Comparison of ENCODE assay signal across 2 cellular contexts in the genomic region with DNA sequence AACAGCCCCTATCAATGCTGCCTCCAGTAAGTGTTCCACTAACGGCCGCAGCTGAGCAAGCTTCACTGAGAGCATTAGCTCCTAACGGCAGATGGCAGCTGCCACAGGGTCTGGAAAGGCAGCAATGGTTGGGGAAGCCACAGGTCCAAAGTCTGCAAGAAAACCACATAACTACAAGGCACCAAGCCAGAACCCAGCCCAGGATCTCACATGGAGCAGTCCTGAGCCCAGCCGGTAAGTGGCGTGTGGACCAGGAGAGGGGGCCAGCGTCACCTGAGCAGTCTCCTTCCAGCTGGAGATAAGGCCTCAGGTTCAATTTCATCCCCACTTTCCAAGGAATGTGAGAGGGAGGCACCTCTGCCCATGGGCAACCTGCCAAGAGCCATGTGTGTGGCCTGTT.
TF ChIP-seq lines count a peak whose summit lies in the region.

No MANE protein-coding gene starts in this region.

TF ChIP-seq in A549, 52 proteins besides CTCF, POLR2A, EP300 and RAD21:
- no peak for TF ChIP-seq EHMT2 (IDR thresholded peaks at IDR 0.05; ENCODE audit: low read depth)
- TF ChIP-seq JUNB (IDR thresholded peaks at IDR 0.05): no peak
- TF ChIP-seq TFCP2L1 (CRISPR knock-in tag; IDR thresholded peaks at IDR 0.05): no peak
- TF ChIP-seq RARB (CRISPR knock-in tag; IDR thresholded peaks at IDR 0.05): no peak
- TF ChIP-seq EHF (CRISPR knock-in tag; IDR thresholded peaks at IDR 0.05): no peak
- TF ChIP-seq BCL3 (IDR thresholded peaks at IDR 0.05): no peak
TF ChIP-seq in A549: peak in this region for 0.

TF ChIP-seq in HepG2, 621 proteins besides CTCF, POLR2A, EP300 and RAD21 (continues in another document):
- TF ChIP-seq ELK4 (CRISPR knock-in tag; IDR thresholded peaks at IDR 0.05; ENCODE audit: borderline replicate concordance): no peak
- no peak for TF ChIP-seq NFYC (CRISPR knock-in tag; IDR thresholded peaks at IDR 0.05)
- no peak for TF ChIP-seq ZNF260 (CRISPR knock-in tag; IDR thresholded peaks at IDR 0.05; ENCODE audit: borderline replicate concordance, low read depth)
- TF ChIP-seq ZBTB21 (CRISPR knock-in tag; IDR thresholded peaks at IDR 0.05): no peak
- TF ChIP-seq ZNF652 (CRISPR knock-in tag; IDR thresholded peaks at IDR 0.05; ENCODE audit: borderline replicate concordance, low read depth): no peak
- TF ChIP-seq JARID2 (CRISPR knock-in tag; IDR thresholded peaks at IDR 0.05; ENCODE audit: insufficient replicate concordance): no peak
- TF ChIP-seq MZF1 (CRISPR knock-in tag; IDR thresholded peaks at IDR 0.05; ENCODE audit: borderline replicate concordance): no peak
- TF ChIP-seq ZNF768 (CRISPR knock-in tag; IDR thresholded peaks at IDR 0.05): no peak
- no peak for TF ChIP-seq KLF12 (CRISPR knock-in tag; IDR thresholded peaks at IDR 0.05; ENCODE audit: borderline replicate concordance)
- TF ChIP-seq, protein P1, sequence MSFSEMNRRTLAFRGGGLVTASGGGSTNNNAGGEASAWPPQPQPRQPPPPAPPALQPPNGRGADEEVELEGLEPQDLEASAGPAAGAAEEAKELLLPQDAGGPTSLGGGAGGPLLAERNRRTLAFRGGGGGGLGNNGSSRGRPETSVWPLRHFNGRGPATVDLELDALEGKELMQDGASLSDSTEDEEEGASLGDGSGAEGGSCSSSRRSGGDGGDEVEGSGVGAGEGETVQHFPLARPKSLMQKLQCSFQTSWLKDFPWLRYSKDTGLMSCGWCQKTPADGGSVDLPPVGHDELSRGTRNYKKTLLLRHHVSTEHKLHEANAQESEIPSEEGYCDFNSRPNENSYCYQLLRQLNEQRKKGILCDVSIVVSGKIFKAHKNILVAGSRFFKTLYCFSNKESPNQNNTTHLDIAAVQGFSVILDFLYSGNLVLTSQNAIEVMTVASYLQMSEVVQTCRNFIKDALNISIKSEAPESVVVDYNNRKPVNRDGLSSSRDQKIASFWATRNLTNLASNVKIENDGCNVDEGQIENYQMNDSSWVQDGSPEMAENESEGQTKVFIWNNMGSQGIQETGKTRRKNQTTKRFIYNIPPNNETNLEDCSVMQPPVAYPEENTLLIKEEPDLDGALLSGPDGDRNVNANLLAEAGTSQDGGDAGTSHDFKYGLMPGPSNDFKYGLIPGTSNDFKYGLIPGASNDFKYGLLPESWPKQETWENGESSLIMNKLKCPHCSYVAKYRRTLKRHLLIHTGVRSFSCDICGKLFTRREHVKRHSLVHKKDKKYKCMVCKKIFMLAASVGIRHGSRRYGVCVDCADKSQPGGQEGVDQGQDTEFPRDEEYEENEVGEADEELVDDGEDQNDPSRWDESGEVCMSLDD (CRISPR knock-in tag; IDR thresholded peaks at IDR 0.05; ENCODE audit: borderline replicate concordance): no peak
- TF ChIP-seq ZNF296 (CRISPR knock-in tag; conservative IDR thresholded peaks at IDR 0.05): no peak
- peak; percentile 36; the same call in 1 of the 2 replicates for TF ChIP-seq HNF4G (IDR thresholded peaks at IDR 0.05; ENCODE audit: borderline replicate concordance, low read depth, low read length)
- no peak for TF ChIP-seq HNF4G (CRISPR knock-in tag; IDR thresholded peaks at IDR 0.05; ENCODE audit: borderline replicate concordance, low read depth)
- no peak for TF ChIP-seq ZNF33B (CRISPR knock-in tag; IDR thresholded peaks at IDR 0.05)
- no peak for TF ChIP-seq CAMTA2 (CRISPR knock-in tag; IDR thresholded peaks at IDR 0.05; ENCODE audit: borderline replicate concordance)
- peak; percentile 51 for TF ChIP-seq XRCC5 (optimal IDR thresholded peaks at IDR 0.05; ENCODE audit: low read length)
- TF ChIP-seq NR2F1 (CRISPR knock-in tag; IDR thresholded peaks at IDR 0.05): no peak
- TF ChIP-seq TERF1 (CRISPR knock-in tag; IDR thresholded peaks at IDR 0.05): no peak
- no peak for TF ChIP-seq DMTF1 (CRISPR knock-in tag; IDR thresholded peaks at IDR 0.05)
- TF ChIP-seq ZNF441 (CRISPR knock-in tag; IDR thresholded peaks at IDR 0.05; ENCODE audit: borderline replicate concordance): no peak
- no peak for TF ChIP-seq ZNF264 (CRISPR knock-in tag; IDR thresholded peaks at IDR 0.05)
- no peak for TF ChIP-seq JDP2 (CRISPR knock-in tag; IDR thresholded peaks at IDR 0.05; ENCODE audit: borderline replicate concordance)
- no peak for TF ChIP-seq ZNF34 (CRISPR knock-in tag; IDR thresholded peaks at IDR 0.05; ENCODE audit: borderline replicate concordance)
- TF ChIP-seq, protein P2, sequence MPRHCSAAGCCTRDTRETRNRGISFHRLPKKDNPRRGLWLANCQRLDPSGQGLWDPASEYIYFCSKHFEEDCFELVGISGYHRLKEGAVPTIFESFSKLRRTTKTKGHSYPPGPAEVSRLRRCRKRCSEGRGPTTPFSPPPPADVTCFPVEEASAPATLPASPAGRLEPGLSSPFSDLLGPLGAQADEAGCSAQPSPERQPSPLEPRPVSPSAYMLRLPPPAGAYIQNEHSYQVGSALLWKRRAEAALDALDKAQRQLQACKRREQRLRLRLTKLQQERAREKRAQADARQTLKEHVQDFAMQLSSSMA (CRISPR knock-in tag; IDR thresholded peaks at IDR 0.05): no peak
- no peak for TF ChIP-seq MEIS2 (CRISPR knock-in tag; IDR thresholded peaks at IDR 0.05)
- no peak for TF ChIP-seq ZNF629 (CRISPR knock-in tag; conservative IDR thresholded peaks at IDR 0.05)
- no peak for TF ChIP-seq U2AF2 (IDR thresholded peaks at IDR 0.05; ENCODE audit: low read depth, low read length)
- no peak for TF ChIP-seq ZNF292 (CRISPR knock-in tag; IDR thresholded peaks at IDR 0.05; ENCODE audit: borderline replicate concordance, low read depth)
- TF ChIP-seq ATF7 (IDR thresholded peaks at IDR 0.05): no peak
- TF ChIP-seq ATF7 (CRISPR knock-in tag; IDR thresholded peaks at IDR 0.05): no peak
- no peak for TF ChIP-seq ZNF468 (CRISPR knock-in tag; IDR thresholded peaks at IDR 0.05)
- TF ChIP-seq, protein P3, sequence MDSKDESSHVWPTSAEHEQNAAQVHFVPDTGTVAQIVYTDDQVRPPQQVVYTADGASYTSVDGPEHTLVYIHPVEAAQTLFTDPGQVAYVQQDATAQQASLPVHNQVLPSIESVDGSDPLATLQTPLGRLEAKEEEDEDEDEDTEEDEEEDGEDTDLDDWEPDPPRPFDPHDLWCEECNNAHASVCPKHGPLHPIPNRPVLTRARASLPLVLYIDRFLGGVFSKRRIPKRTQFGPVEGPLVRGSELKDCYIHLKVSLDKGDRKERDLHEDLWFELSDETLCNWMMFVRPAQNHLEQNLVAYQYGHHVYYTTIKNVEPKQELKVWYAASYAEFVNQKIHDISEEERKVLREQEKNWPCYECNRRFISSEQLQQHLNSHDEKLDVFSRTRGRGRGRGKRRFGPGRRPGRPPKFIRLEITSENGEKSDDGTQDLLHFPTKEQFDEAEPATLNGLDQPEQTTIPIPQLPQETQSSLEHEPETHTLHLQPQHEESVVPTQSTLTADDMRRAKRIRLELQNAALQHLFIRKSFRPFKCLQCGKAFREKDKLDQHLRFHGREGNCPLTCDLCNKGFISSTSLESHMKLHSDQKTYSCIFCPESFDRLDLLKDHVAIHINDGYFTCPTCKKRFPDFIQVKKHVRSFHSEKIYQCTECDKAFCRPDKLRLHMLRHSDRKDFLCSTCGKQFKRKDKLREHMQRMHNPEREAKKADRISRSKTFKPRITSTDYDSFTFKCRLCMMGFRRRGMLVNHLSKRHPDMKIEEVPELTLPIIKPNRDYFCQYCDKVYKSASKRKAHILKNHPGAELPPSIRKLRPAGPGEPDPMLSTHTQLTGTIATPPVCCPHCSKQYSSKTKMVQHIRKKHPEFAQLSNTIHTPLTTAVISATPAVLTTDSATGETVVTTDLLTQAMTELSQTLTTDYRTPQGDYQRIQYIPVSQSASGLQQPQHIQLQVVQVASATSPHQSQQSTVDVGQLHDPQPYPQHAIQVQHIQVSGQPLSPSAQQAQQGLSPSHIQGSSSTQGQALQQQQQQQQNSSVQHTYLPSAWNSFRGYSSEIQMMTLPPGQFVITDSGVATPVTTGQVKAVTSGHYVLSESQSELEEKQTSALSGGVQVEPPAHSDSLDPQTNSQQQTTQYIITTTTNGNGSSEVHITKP (CRISPR knock-in tag; IDR thresholded peaks at IDR 0.05; ENCODE audit: low read depth): no peak
- no peak for TF ChIP-seq ZNF570 (CRISPR knock-in tag; IDR thresholded peaks at IDR 0.05; ENCODE audit: borderline replicate concordance)
- no peak for TF ChIP-seq POLR2AphosphoS5 (IDR thresholded peaks at IDR 0.05; ENCODE audit: low read depth, low read length)
- peak; percentile 82; the same call in 1 of the 2 replicates for TF ChIP-seq ZNF331 (CRISPR knock-in tag; IDR thresholded peaks at IDR 0.05)
- TF ChIP-seq MIER2 (CRISPR knock-in tag; IDR thresholded peaks at IDR 0.05): peak; percentile 74; the same call in 1 of the 2 replicates
- TF ChIP-seq TEAD3 (CRISPR knock-in tag; optimal IDR thresholded peaks at IDR 0.05; ENCODE audit: borderline replicate concordance): no peak
- TF ChIP-seq PATZ1 (CRISPR knock-in tag; IDR thresholded peaks at IDR 0.05): no peak
- no peak for TF ChIP-seq HMGA1 (CRISPR knock-in tag; conservative IDR thresholded peaks at IDR 0.05)
- TF ChIP-seq, protein P4, sequence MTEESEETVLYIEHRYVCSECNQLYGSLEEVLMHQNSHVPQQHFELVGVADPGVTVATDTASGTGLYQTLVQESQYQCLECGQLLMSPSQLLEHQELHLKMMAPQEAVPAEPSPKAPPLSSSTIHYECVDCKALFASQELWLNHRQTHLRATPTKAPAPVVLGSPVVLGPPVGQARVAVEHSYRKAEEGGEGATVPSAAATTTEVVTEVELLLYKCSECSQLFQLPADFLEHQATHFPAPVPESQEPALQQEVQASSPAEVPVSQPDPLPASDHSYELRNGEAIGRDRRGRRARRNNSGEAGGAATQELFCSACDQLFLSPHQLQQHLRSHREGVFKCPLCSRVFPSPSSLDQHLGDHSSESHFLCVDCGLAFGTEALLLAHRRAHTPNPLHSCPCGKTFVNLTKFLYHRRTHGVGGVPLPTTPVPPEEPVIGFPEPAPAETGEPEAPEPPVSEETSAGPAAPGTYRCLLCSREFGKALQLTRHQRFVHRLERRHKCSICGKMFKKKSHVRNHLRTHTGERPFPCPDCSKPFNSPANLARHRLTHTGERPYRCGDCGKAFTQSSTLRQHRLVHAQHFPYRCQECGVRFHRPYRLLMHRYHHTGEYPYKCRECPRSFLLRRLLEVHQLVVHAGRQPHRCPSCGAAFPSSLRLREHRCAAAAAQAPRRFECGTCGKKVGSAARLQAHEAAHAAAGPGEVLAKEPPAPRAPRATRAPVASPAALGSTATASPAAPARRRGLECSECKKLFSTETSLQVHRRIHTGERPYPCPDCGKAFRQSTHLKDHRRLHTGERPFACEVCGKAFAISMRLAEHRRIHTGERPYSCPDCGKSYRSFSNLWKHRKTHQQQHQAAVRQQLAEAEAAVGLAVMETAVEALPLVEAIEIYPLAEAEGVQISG (CRISPR knock-in tag; IDR thresholded peaks at IDR 0.05): no peak
- no peak for TF ChIP-seq ZFP62 (CRISPR knock-in tag; IDR thresholded peaks at IDR 0.05)
- TF ChIP-seq, protein P5, sequence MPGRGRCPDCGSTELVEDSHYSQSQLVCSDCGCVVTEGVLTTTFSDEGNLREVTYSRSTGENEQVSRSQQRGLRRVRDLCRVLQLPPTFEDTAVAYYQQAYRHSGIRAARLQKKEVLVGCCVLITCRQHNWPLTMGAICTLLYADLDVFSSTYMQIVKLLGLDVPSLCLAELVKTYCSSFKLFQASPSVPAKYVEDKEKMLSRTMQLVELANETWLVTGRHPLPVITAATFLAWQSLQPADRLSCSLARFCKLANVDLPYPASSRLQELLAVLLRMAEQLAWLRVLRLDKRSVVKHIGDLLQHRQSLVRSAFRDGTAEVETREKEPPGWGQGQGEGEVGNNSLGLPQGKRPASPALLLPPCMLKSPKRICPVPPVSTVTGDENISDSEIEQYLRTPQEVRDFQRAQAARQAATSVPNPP (CRISPR knock-in tag; IDR thresholded peaks at IDR 0.05): no peak
